Comparison of ENCODE assay signal across 1 cellular context in genomic region chr10:28248092-28248491, GRCh38.
TF ChIP-seq lines count a peak whose summit lies in the region.

No MANE protein-coding gene starts in this region.

TF ChIP-seq in SK-N-SH, 30 proteins besides CTCF, POLR2A, EP300 and RAD21 (continued from another document):
- TF ChIP-seq, protein P1, sequence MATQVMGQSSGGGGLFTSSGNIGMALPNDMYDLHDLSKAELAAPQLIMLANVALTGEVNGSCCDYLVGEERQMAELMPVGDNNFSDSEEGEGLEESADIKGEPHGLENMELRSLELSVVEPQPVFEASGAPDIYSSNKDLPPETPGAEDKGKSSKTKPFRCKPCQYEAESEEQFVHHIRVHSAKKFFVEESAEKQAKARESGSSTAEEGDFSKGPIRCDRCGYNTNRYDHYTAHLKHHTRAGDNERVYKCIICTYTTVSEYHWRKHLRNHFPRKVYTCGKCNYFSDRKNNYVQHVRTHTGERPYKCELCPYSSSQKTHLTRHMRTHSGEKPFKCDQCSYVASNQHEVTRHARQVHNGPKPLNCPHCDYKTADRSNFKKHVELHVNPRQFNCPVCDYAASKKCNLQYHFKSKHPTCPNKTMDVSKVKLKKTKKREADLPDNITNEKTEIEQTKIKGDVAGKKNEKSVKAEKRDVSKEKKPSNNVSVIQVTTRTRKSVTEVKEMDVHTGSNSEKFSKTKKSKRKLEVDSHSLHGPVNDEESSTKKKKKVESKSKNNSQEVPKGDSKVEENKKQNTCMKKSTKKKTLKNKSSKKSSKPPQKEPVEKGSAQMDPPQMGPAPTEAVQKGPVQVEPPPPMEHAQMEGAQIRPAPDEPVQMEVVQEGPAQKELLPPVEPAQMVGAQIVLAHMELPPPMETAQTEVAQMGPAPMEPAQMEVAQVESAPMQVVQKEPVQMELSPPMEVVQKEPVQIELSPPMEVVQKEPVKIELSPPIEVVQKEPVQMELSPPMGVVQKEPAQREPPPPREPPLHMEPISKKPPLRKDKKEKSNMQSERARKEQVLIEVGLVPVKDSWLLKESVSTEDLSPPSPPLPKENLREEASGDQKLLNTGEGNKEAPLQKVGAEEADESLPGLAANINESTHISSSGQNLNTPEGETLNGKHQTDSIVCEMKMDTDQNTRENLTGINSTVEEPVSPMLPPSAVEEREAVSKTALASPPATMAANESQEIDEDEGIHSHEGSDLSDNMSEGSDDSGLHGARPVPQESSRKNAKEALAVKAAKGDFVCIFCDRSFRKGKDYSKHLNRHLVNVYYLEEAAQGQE (IDR thresholded peaks at IDR 0.05; ENCODE audit: low read depth, low read length), result no peak
